10 cellular contexts compared by ENCODE assay signal in the genomic region with DNA sequence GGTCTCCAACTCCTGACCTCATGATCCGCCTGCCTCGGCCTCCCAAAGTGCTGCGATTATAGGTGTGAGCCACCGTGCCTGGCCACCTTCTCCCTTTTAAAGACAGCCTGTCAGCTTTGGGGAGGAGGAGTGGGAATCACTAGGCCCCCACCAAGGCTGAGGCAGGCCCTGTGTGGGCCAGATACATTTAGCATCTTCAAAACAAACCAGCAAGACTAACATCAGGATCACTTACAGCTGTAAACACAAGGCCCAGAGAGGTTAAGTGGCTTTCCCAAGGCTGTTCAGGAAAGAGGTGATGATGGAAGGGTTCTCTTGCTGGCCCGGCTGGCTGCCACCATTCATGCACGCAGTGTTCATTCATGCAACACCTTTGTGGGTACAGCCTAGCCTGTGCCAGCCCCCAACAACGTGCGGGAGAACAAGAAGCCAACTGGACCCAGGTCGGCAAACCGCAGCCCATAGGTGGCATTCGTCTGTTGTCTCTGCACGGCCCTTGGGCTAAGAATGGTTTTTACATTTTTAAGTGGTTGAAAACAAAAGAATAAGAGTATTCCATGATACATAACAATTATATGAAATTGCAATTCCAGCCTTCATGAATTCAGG. TPM values are rescaled to one million over a fixed set of nuclear protein-coding genes. Genes with fewer than 3 reads are reported as not detected.
DNase-seq lines count a peak whose midpoint lies in the region; ATAC-seq and TF ChIP-seq lines count a peak whose summit lies in the region.
"Had no signal": no experiment of that assay in that cellular context is flagged by ENCODE, and none has a peak within 500 bp of the region (broad histone marks: within the 10 kb centered on the region; RNA-seq: fewer than 3 reads in every experiment).

No MANE protein-coding gene starts in this region.

- no peak for ATAC-seq in stimulated activated naive CD8-positive, alpha-beta T cell treated with anti-CD3 and anti-CD28 coated beads, Interleukin-15, amount 100 ng/mL, for 72 hours
- no peak for ATAC-seq in body of pancreas

- TF ChIP-seq EP300 in esophagus muscularis mucosa (IDR thresholded peaks at IDR 0.05), result no peak

- TF ChIP-seq CTCF in Peyer's patch (IDR thresholded peaks at IDR 0.05) (no peak), esophagus muscularis mucosa (IDR thresholded peaks at IDR 0.05) (no peak), body of pancreas (IDR thresholded peaks at IDR 0.05) (no peak)

- H3K27me3 Mint-ChIP-seq in activated CD4-positive, alpha-beta T cell treated with anti-CD3 and anti-CD28 coated beads, Interleukin-2, amount 10 ng/mL, durations not matched to agents 7 days and 5 days, result no peaks in the 10 kb centered on the region
- no peaks in the 10 kb centered on the region for H3K27me3 Mint-ChIP-seq in stimulated activated naive CD8-positive, alpha-beta T cell treated with anti-CD3 and anti-CD28 coated beads, Interleukin-15, amount 100 ng/mL, for 72 hours

- H3K36me3 Mint-ChIP-seq in activated CD4-positive, alpha-beta T cell treated with anti-CD3 and anti-CD28 coated beads, Interleukin-2, amount 10 ng/mL, durations not matched to agents 7 days and 5 days (ENCODE audit: low read depth), result peaks cover 27% of the 10 kb centered on the region

- intact Hi-C loops in esophagus muscularis mucosa (cut with DNase I), result no loop called here
- intact Hi-C loops in body of pancreas (cut with DNase I), result no loop called here

- POLR2A ChIA-PET in activated CD4-positive, alpha-beta T cell treated with anti-CD3 and anti-CD28 coated beads, Interleukin-2, amount 10 ng/mL, durations not matched to agents 7 days and 5 days (lab: Charles Lee), result no interaction called here

- no peaks in the 10 kb centered on the region for H3K9me3 ChIP-seq in Peyer's patch
- no peaks in the 10 kb centered on the region for H3K9me3 ChIP-seq in esophagus muscularis mucosa
- no peaks in the 10 kb centered on the region for H3K9me3 ChIP-seq in body of pancreas

- CTCF ChIA-PET in activated CD4-positive, alpha-beta T cell treated with anti-CD3 and anti-CD28 coated beads, Interleukin-2, amount 10 ng/mL, durations not matched to agents 7 days and 5 days (lab: Charles Lee), result interaction anchor here (1.1 kb wide), 1 partner anchor 208 kb away, joined by 3 read pairs; no protein-coding TSS in a partner anchor

- DNase-seq in activated CD4-positive, alpha-beta T cell treated with anti-CD3 and anti-CD28 coated beads, Interleukin-2, amount 10 ng/mL, durations not matched to agents 7 days and 5 days, result no peak
- DNase-seq in activated CD4-positive, alpha-beta T cell treated with anti-CD3 and anti-CD28 coated beads for 48 hours, result no peak
- DNase-seq in Peyer's patch, result no peak
- no peak for DNase-seq in esophagus muscularis mucosa (ENCODE audit: extremely low spot score)
- DNase-seq in stimulated activated naive CD8-positive, alpha-beta T cell treated with anti-CD3 and anti-CD28 coated beads, Interleukin-15, amount 100 ng/mL, for 72 hours, result no peak
- DNase-seq in stimulated activated CD4-positive, alpha-beta T cell treated with anti-CD3 and anti-CD28 coated beads, Interleukin-1b, Interleukin-23, amount 100 ng/mL, for 48 hours, result no peak
- no peak for DNase-seq in AG20443 (ENCODE audit: low spot score)
- DNase-seq in body of pancreas, result no peak
- DNase-seq: KG1, NCI-H2081 had no signal

- WGBS in esophagus muscularis mucosa, result 86% methylated on average over 12 of the region's 12 CpGs
- WGBS in body of pancreas, 2 donors, result 89 to 91% methylated on average over 12 of the region's 12 CpGs

- H3K27ac ChIP-seq in Peyer's patch (peak overlapping the region in 3 of 4 donors; percentile 17 to 68 (median 59)), esophagus muscularis mucosa (replicated peaks in 1 of 4) (peak overlapping the region; percentile 58 to 74 (median 68)), body of pancreas (peak overlapping the region in 1 of 4 donors; percentile 63)

- no peak overlapping the region for H3K4me3 ChIP-seq in Peyer's patch
- H3K4me3 ChIP-seq in esophagus muscularis mucosa, result no peak overlapping the region
- no peak overlapping the region for H3K4me3 ChIP-seq in body of pancreas

- H3K4me1 ChIP-seq in Peyer's patch (peaks cover 0 to 37% (median 14%) of the 10 kb centered on the region in 4 donors), esophagus muscularis mucosa (peaks cover 16 to 30% (median 23%) of the 10 kb centered on the region in 4 donors), body of pancreas (peaks cover 18% of the 10 kb centered on the region)

- TF ChIP-seq POLR2A in Peyer's patch (IDR thresholded peaks at IDR 0.05) (no peak), esophagus muscularis mucosa (IDR thresholded peaks at IDR 0.05; ENCODE audit: low read depth) (no peak), body of pancreas (IDR thresholded peaks at IDR 0.05) (no peak)

- H3K4me1 Mint-ChIP-seq in activated CD4-positive, alpha-beta T cell treated with anti-CD3 and anti-CD28 coated beads, Interleukin-2, amount 10 ng/mL, durations not matched to agents 7 days and 5 days, result peaks cover 58% of the 10 kb centered on the region
- H3K4me1 Mint-ChIP-seq in stimulated activated naive CD8-positive, alpha-beta T cell treated with anti-CD3 and anti-CD28 coated beads, Interleukin-15, amount 100 ng/mL, for 72 hours, result peaks cover 65% of the 10 kb centered on the region

- H3K27me3 ChIP-seq in Peyer's patch, result no peaks in the 10 kb centered on the region
- H3K27me3 ChIP-seq in esophagus muscularis mucosa, result no peaks in the 10 kb centered on the region
- no peaks in the 10 kb centered on the region for H3K27me3 ChIP-seq in body of pancreas

- H3K4me3 Mint-ChIP-seq in activated CD4-positive, alpha-beta T cell treated with anti-CD3 and anti-CD28 coated beads, Interleukin-2, amount 10 ng/mL, durations not matched to agents 7 days and 5 days, result peak overlapping the region; percentile 76
- H3K4me3 Mint-ChIP-seq in stimulated activated naive CD8-positive, alpha-beta T cell treated with anti-CD3 and anti-CD28 coated beads, Interleukin-15, amount 100 ng/mL, for 72 hours, result peak overlapping the region; percentile 86 to 96

- H3K9me3 Mint-ChIP-seq in activated CD4-positive, alpha-beta T cell treated with anti-CD3 and anti-CD28 coated beads, Interleukin-2, amount 10 ng/mL, durations not matched to agents 7 days and 5 days, result no peaks in the 10 kb centered on the region
- no peaks in the 10 kb centered on the region for H3K9me3 Mint-ChIP-seq in stimulated activated naive CD8-positive, alpha-beta T cell treated with anti-CD3 and anti-CD28 coated beads, Interleukin-15, amount 100 ng/mL, for 72 hours

- H3K36me3 ChIP-seq in Peyer's patch (no peaks in the 10 kb centered on the region), esophagus muscularis mucosa (no peaks in the 10 kb centered on the region), body of pancreas (replicated peaks in 1 of 2; ENCODE audit: insufficient read depth in 1 of 2, low read depth in 2 of 2) (no peaks in the 10 kb centered on the region)

- H3K27ac Mint-ChIP-seq in activated CD4-positive, alpha-beta T cell treated with anti-CD3 and anti-CD28 coated beads, Interleukin-2, amount 10 ng/mL, durations not matched to agents 7 days and 5 days, result peak overlapping the region; percentile 98
- peak overlapping the region; percentile 98 for H3K27ac Mint-ChIP-seq in stimulated activated naive CD8-positive, alpha-beta T cell treated with anti-CD3 and anti-CD28 coated beads, Interleukin-15, amount 100 ng/mL, for 72 hours

RNA-seq across cellular contexts. Expression of gene IER2, which starts 23.0 kb away (rescaled TPM):
- 100 to 1,000 TPM; 167 to 188 TPM for total RNA-seq in activated CD4-positive, alpha-beta T cell treated with anti-CD3 and anti-CD28 coated beads, Interleukin-2, amount 10 ng/mL, durations not matched to agents 7 days and 5 days
- total RNA-seq in Peyer's patch (100 to 1,000 TPM in 1 of 4 donors, 10 to 100 TPM in 3; 72.2 to 229 (median 85.6) TPM), esophagus muscularis mucosa (100 to 1,000 TPM in 1 of 4 donors, 10 to 100 TPM in 3; 29.1 to 144 (median 62.3) TPM), body of pancreas (100 to 1,000 TPM; 162 to 857 TPM)

RNA-seq across cellular contexts. Expression of gene STX10, which starts 23.1 kb away (rescaled TPM):
- 10 to 100 TPM; 62.3 to 65.0 TPM for total RNA-seq in activated CD4-positive, alpha-beta T cell treated with anti-CD3 and anti-CD28 coated beads, Interleukin-2, amount 10 ng/mL, durations not matched to agents 7 days and 5 days
- 100 to 1,000 TPM in 2 of 4 donors, 10 to 100 TPM in 2; 78.1 to 199 (median 107) TPM for total RNA-seq in Peyer's patch
- 10 to 100 TPM; 50.2 to 62.6 (median 56.6) TPM for total RNA-seq in esophagus muscularis mucosa
- total RNA-seq in body of pancreas, result 10 to 100 TPM; 54.2 to 65.3 TPM

RNA-seq across cellular contexts. Expression of gene NACC1, which starts 55.2 kb away (rescaled TPM):
- 10 to 100 TPM; 57.8 to 63.8 TPM for total RNA-seq in activated CD4-positive, alpha-beta T cell treated with anti-CD3 and anti-CD28 coated beads, Interleukin-2, amount 10 ng/mL, durations not matched to agents 7 days and 5 days
- total RNA-seq in Peyer's patch (10 to 100 TPM; 21.5 to 48.0 (median 37.1) TPM), esophagus muscularis mucosa (10 to 100 TPM; 24.5 to 61.6 (median 29.6) TPM), body of pancreas (10 to 100 TPM in 1 of 2 donors, 1 to 10 TPM in 1; 6.0 to 15.5 TPM)

RNA-seq across cellular contexts. Expression of gene TRMT1, which starts 56.7 kb away (rescaled TPM):
- 10 to 100 TPM; 44.7 to 58.3 TPM for total RNA-seq in activated CD4-positive, alpha-beta T cell treated with anti-CD3 and anti-CD28 coated beads, Interleukin-2, amount 10 ng/mL, durations not matched to agents 7 days and 5 days
- 10 to 100 TPM; 27.1 to 71.8 (median 28.3) TPM for total RNA-seq in Peyer's patch
- total RNA-seq in esophagus muscularis mucosa, result 10 to 100 TPM; 21.4 to 27.6 (median 26.9) TPM
- 10 to 100 TPM; 21.5 to 36.3 TPM for total RNA-seq in body of pancreas
